Comparison of ENCODE assay signal across 24 cellular contexts in the genomic region with DNA sequence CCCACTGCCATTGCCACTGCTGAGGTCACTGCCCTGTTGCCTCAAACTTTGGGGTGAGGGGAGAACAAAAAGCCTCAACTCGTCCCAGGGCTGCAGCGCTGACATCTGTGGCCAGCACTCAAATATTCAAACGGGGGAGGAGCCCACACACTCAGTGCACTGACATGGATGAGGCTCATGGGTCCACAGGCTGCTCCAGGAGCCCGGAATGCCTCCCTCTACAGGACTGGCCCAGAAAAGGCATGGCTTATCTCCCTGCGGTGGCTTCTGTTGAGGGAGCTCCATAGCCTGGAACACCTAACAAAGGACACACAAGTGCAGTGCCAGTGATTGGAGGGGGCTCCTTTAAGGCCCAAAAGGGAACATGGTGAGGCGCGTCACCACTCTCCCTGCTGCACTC.
DNase-seq lines count a peak whose midpoint lies in the region; ATAC-seq and TF ChIP-seq lines count a peak whose summit lies in the region.
"Had no signal": no experiment of that assay in that cellular context is flagged by ENCODE, and none has a peak within 500 bp of the region (broad histone marks: within the 10 kb centered on the region; RNA-seq: fewer than 3 reads in every experiment).

No MANE protein-coding gene starts in this region.

- no peak overlapping the region for H4K8ac ChIP-seq in H9 (replicated peaks; ENCODE audit: insufficient read length, low read depth, low read length)

- H2BK20ac ChIP-seq in H9 (ENCODE audit: low read depth, low read length, poor library complexity, severe bottlenecking) = no peak overlapping the region

- H3K4me2 ChIP-seq in H9 (ENCODE audit: insufficient read depth, insufficient read length, low read length) (no peak overlapping the region), neural progenitor cell (no peak overlapping the region)

- POLR2A ChIA-PET in Caco-2 (lab: Charles Lee) = no interaction called here

- H4K91ac ChIP-seq in H9 (ENCODE audit: insufficient read length, low read depth, low read length) = no peak overlapping the region

- H3K4me1 ChIP-seq in Caco-2 = no peaks in the 10 kb centered on the region
- no peaks in the 10 kb centered on the region for H3K4me1 ChIP-seq in H9 (ENCODE audit: insufficient read depth, low read length)
- no peaks in the 10 kb centered on the region for H3K4me1 ChIP-seq in neural progenitor cell
- H3K4me1 ChIP-seq in thyroid gland = peaks cover 0 to 4% of the 10 kb centered on the region in 2 donors
- H3K4me1 ChIP-seq: body of pancreas, Peyer's patch, stomach had no signal

- H3K9ac ChIP-seq in H9 (ENCODE audit: extremely low read depth, insufficient read length, low read length) (no peak overlapping the region), neural progenitor cell (no peak overlapping the region)

- no peak overlapping the region for H3K4me3 ChIP-seq in Caco-2 (ENCODE audit: low read depth, low read length)
- no peak overlapping the region for H3K4me3 ChIP-seq in choroid plexus epithelial cell (ENCODE audit: low read depth, low read length)
- H3K4me3 ChIP-seq in neural progenitor cell = no peak overlapping the region
- no peak overlapping the region for H3K4me3 ChIP-seq in thyroid gland (replicated peaks in 1 of 3)
- H3K4me3 ChIP-seq: body of pancreas, Peyer's patch, SK-N-MC, stomach had no signal

- no peak overlapping the region for H2BK120ac ChIP-seq in H9 (ENCODE audit: low read depth, low read length, poor library complexity, severe bottlenecking)

- no peak overlapping the region for H2BK5ac ChIP-seq in H9 (ENCODE audit: insufficient read length, low read length)

- H3K4ac ChIP-seq in H9 (ENCODE audit: low read depth, low read length) = no peak overlapping the region

- H3K27ac Mint-ChIP-seq in Caco-2 (ENCODE audit: unreplicated experiment) (no peak overlapping the region), H9 (no peak overlapping the region), neural progenitor cell (no peak overlapping the region)
- no peak overlapping the region for H3K27ac Mint-ChIP-seq in activated CD8-positive, alpha-beta memory T cell treated with anti-CD3 and anti-CD28 coated beads, Interleukin-2, amount 10 ng/mL, durations not matched to agents 7 days and 5 days
- H3K27ac Mint-ChIP-seq: activated naive CD8-positive, alpha-beta T cell treated with anti-CD3 and anti-CD28 coated beads, Interleukin-2, amount 50 U/mL, for 24 hours had no signal

- no peak overlapping the region for H2AFZ ChIP-seq in H9 (ENCODE audit: low read length)
- no peak overlapping the region for H2AFZ ChIP-seq in neural progenitor cell (replicated peaks)

- ATAC-seq in activated CD8-positive, alpha-beta memory T cell treated with anti-CD3 and anti-CD28 coated beads, Interleukin-2, amount 10 ng/mL, durations not matched to agents 7 days and 5 days = no peak
- ATAC-seq: activated naive CD8-positive, alpha-beta T cell treated with anti-CD3 and anti-CD28 coated beads, Interleukin-2, amount 50 U/mL, for 24 hours; body of pancreas had no signal

- H4K5ac ChIP-seq in H9 (ENCODE audit: insufficient read length, low read depth, low read length) = no peak overlapping the region

- no peak overlapping the region for H3K23ac ChIP-seq in H9 (ENCODE audit: insufficient read length, low read depth, low read length)

- TF ChIP-seq CTCF in Caco-2 (IDR thresholded peaks at IDR 0.05; ENCODE audit: insufficient read depth in 1 of 2, low read depth in 1 of 2, low read length in 1 of 2, severe bottlenecking in 1 of 2, unreplicated experiment in 1 of 2) = no peak
- TF ChIP-seq CTCF in H9 (conservative IDR thresholded peaks at IDR 0.05) = peak; percentile 53
- peak; percentile 4 for TF ChIP-seq CTCF in choroid plexus epithelial cell (conservative IDR thresholded peaks at IDR 0.05; ENCODE audit: low read depth, low read length)
- TF ChIP-seq CTCF in neural progenitor cell (IDR thresholded peaks at IDR 0.05) = peak; percentile 23
- TF ChIP-seq CTCF in thyroid gland (IDR thresholded peaks at IDR 0.05) = no peak

- peak; percentile 40 to 42 for DNase-seq in Caco-2
- DNase-seq in H9 = peak; percentile 63
- DNase-seq in choroid plexus epithelial cell (ENCODE audit: low read depth) = no peak
- peak; percentile 37 for DNase-seq in neural progenitor cell (ENCODE audit: low spot score)
- no peak for DNase-seq in SK-N-DZ (ENCODE audit: low spot score)
- DNase-seq in activated CD8-positive, alpha-beta memory T cell treated with anti-CD3 and anti-CD28 coated beads, Interleukin-2, amount 10 ng/mL, durations not matched to agents 7 days and 5 days = no peak
- DNase-seq in NCI-H187 treated with DMSO at 0.1 percent for 48 hours (lab: John Stamatoyannopoulos, UW) = no peak
- no peak for DNase-seq in thyroid gland
- DNase-seq: activated CD8-positive, alpha-beta memory T cell treated with anti-CD3 and anti-CD28 coated beads, Interleukin-2, amount 50 U/mL, for 4 hours; activated effector memory CD4-positive, alpha-beta T cell treated with anti-CD3 and anti-CD28 coated beads, Interleukin-2, amount 50 U/mL, for 16 hours; activated naive CD8-positive, alpha-beta T cell treated with anti-CD3 and anti-CD28 coated beads, Interleukin-2, amount 50 U/mL, for 24 hours; body of pancreas; Karpas-422; NCI-H1105; NCI-H2029 treated with DMSO at 0.1 percent for 48 hours; NCI-H446; NK-92 treated with Interleukin-12 subunit alpha and Interleukin-12 subunit beta, amount 100 ng/mL, for 24 hours; Peyer's patch; retina; stimulated activated CD4-positive, alpha-beta T cell treated with anti-CD3 and anti-CD28 coated beads, Interleukin-12 subunit alpha, Interleukin-12 subunit beta, amount 100 ng/mL, for 4 hours; stomach; trophoblast cell had no signal

- H3K18ac ChIP-seq in H9 (ENCODE audit: insufficient read length, low read depth, low read length) = no peak overlapping the region

- CTCF ChIA-PET in Caco-2 (lab: Charles Lee) = no interaction called here
- CTCF ChIA-PET in activated CD8-positive, alpha-beta memory T cell treated with anti-CD3 and anti-CD28 coated beads, Interleukin-2, amount 10 ng/mL, durations not matched to agents 7 days and 5 days (lab: Charles Lee) = no interaction called here

- H3K9me3 Mint-ChIP-seq in Caco-2 (ENCODE audit: unreplicated experiment) (no peaks in the 10 kb centered on the region), H9 (no peaks in the 10 kb centered on the region), neural progenitor cell (peaks cover 4% of the 10 kb centered on the region)
- peaks cover 7% of the 10 kb centered on the region for H3K9me3 Mint-ChIP-seq in activated CD8-positive, alpha-beta memory T cell treated with anti-CD3 and anti-CD28 coated beads, Interleukin-2, amount 10 ng/mL, durations not matched to agents 7 days and 5 days (ENCODE audit: low read depth)

- no peak overlapping the region for H2BK12ac ChIP-seq in H9 (ENCODE audit: insufficient read length, low read depth, low read length)

- H3K9me3 ChIP-seq in Caco-2 = no peaks in the 10 kb centered on the region
- no peaks in the 10 kb centered on the region for H3K9me3 ChIP-seq in H9 (ENCODE audit: control insufficient read depth, low read depth, low read length)
- H3K9me3 ChIP-seq in neural progenitor cell (ENCODE audit: low read depth) = no peaks in the 10 kb centered on the region
- H3K9me3 ChIP-seq in thyroid gland = no peaks in the 10 kb centered on the region
- H3K9me3 ChIP-seq: body of pancreas, Peyer's patch, stomach had no signal

- H3K14ac ChIP-seq in H9 (ENCODE audit: insufficient read depth, low read length) = no peak overlapping the region

- no peak overlapping the region for H3K56ac ChIP-seq in H9 (ENCODE audit: insufficient read length, low read depth, low read length)

- H3F3A ChIP-seq in neural progenitor cell (ENCODE audit: low read depth) = no peaks in the 10 kb centered on the region

- no peaks in the 10 kb centered on the region for H3K27me3 ChIP-seq in Caco-2 (replicated peaks; ENCODE audit: control insufficient read depth, insufficient read depth, low read length)
- H3K27me3 ChIP-seq in H9 (ENCODE audit: insufficient read depth, low read length) = no peaks in the 10 kb centered on the region
- no peaks in the 10 kb centered on the region for H3K27me3 ChIP-seq in neural progenitor cell
- H3K27me3 ChIP-seq in thyroid gland = no peaks in the 10 kb centered on the region
- H3K27me3 ChIP-seq: body of pancreas, Peyer's patch, stomach had no signal

- no peak overlapping the region for H3T11ph ChIP-seq in H9 (ENCODE audit: low read length)

- no peak overlapping the region for H2AK5ac ChIP-seq in H9 (ENCODE audit: insufficient read length, low read length)

- no TSS peak for BruUV-seq in Caco-2 (replicated peaks; lab: Mats Ljungman, UMichigan)

- no peaks in the 10 kb centered on the region for H4K20me1 ChIP-seq in H9 (ENCODE audit: control insufficient read depth, insufficient read depth, insufficient read length)
- H4K20me1 ChIP-seq in neural progenitor cell (ENCODE audit: low read depth) = no peaks in the 10 kb centered on the region

- no peak for TF ChIP-seq POLR2A in thyroid gland (IDR thresholded peaks at IDR 0.05)

- H3K27ac ChIP-seq in H9 (ENCODE audit: insufficient read length, low read depth, low read length) (no peak overlapping the region), neural progenitor cell (no peak overlapping the region), thyroid gland (no peak overlapping the region)
- H3K27ac ChIP-seq: body of pancreas, C4-2B, Peyer's patch, SK-N-MC, stomach had no signal

- no peaks in the 10 kb centered on the region for H3K23me2 ChIP-seq in H9 (ENCODE audit: insufficient read length, low read depth, low read length, poor library complexity, severe bottlenecking)

- H3K4me3 Mint-ChIP-seq in Caco-2 (ENCODE audit: unreplicated experiment) (no peak overlapping the region), H9 (no peak overlapping the region), neural progenitor cell (no peak overlapping the region)
- no peak overlapping the region for H3K4me3 Mint-ChIP-seq in activated CD8-positive, alpha-beta memory T cell treated with anti-CD3 and anti-CD28 coated beads, Interleukin-2, amount 10 ng/mL, durations not matched to agents 7 days and 5 days
- H3K4me3 Mint-ChIP-seq: activated naive CD8-positive, alpha-beta T cell treated with anti-CD3 and anti-CD28 coated beads, Interleukin-2, amount 50 U/mL, for 24 hours had no signal

- no peak overlapping the region for H2BK15ac ChIP-seq in H9 (ENCODE audit: low read depth, low read length)

- H3K36me3 ChIP-seq in Caco-2 (ENCODE audit: control insufficient read depth, insufficient read depth, low read length) = no peaks in the 10 kb centered on the region
- no peaks in the 10 kb centered on the region for H3K36me3 ChIP-seq in neural progenitor cell
- no peaks in the 10 kb centered on the region for H3K36me3 ChIP-seq in thyroid gland
- H3K36me3 ChIP-seq: Peyer's patch, stomach had no signal

- H3K4me1 Mint-ChIP-seq in Caco-2 (ENCODE audit: low read depth, unreplicated experiment) (no peaks in the 10 kb centered on the region), H9 (peaks cover 5 to 9% of the 10 kb centered on the region in 2 experiments; a peak in 2 of 4 replicates), neural progenitor cell (peaks cover 7% of the 10 kb centered on the region)
- no peaks in the 10 kb centered on the region for H3K4me1 Mint-ChIP-seq in activated CD8-positive, alpha-beta memory T cell treated with anti-CD3 and anti-CD28 coated beads, Interleukin-2, amount 10 ng/mL, durations not matched to agents 7 days and 5 days
- H3K4me1 Mint-ChIP-seq: activated naive CD8-positive, alpha-beta T cell treated with anti-CD3 and anti-CD28 coated beads, Interleukin-2, amount 50 U/mL, for 24 hours had no signal

- H3K36me3 Mint-ChIP-seq in Caco-2 (ENCODE audit: insufficient read depth, unreplicated experiment) (no peaks in the 10 kb centered on the region), H9 (ENCODE audit: insufficient read depth in 1 of 3, low read depth in 3 of 3) (no peaks in the 10 kb centered on the region), neural progenitor cell (no peaks in the 10 kb centered on the region)
- H3K36me3 Mint-ChIP-seq in activated CD8-positive, alpha-beta memory T cell treated with anti-CD3 and anti-CD28 coated beads, Interleukin-2, amount 10 ng/mL, durations not matched to agents 7 days and 5 days = no peaks in the 10 kb centered on the region

- H3K79me2 ChIP-seq in H9 (ENCODE audit: insufficient read depth, low read length) (no peaks in the 10 kb centered on the region), neural progenitor cell (ENCODE audit: low read depth) (no peaks in the 10 kb centered on the region)

- H3K27me3 Mint-ChIP-seq in Caco-2 (ENCODE audit: insufficient read depth, unreplicated experiment) (no peaks in the 10 kb centered on the region), H9 (ENCODE audit: low read depth) (no peaks in the 10 kb centered on the region), neural progenitor cell (ENCODE audit: insufficient read depth, low read depth) (no peaks in the 10 kb centered on the region)
- no peaks in the 10 kb centered on the region for H3K27me3 Mint-ChIP-seq in activated CD8-positive, alpha-beta memory T cell treated with anti-CD3 and anti-CD28 coated beads, Interleukin-2, amount 10 ng/mL, durations not matched to agents 7 days and 5 days
- H3K27me3 Mint-ChIP-seq: activated naive CD8-positive, alpha-beta T cell treated with anti-CD3 and anti-CD28 coated beads, Interleukin-2, amount 50 U/mL, for 24 hours had no signal

- intact Hi-C loops in Caco-2 (cut with micrococcal nuclease; ENCODE audit: unreplicated experiment) (loop anchor here (10.0 kb wide), 1 partner anchor 321 kb away; no protein-coding TSS in a partner anchor), thyroid gland (cut with DNase I) (no loop called here)

- WGBS in H9 (ENCODE audit: extremely low coverage, insufficient read length, low lambda C conversion rate) = no CpG with 5 or more reads among the region's 7 CpGs
- WGBS in thyroid gland, 2 donors = 86 to 93% methylated on average over 7 of the region's 7 CpGs

- no peaks in the 10 kb centered on the region for H3K79me1 ChIP-seq in H9 (ENCODE audit: insufficient read depth, low read depth, low read length, poor library complexity, severe bottlenecking)

Comparison
In these comparisons a context has a peak if more than half of its experiments do, and no peak if none do; other contexts are left out.
1. DNase-seq: peak in Caco-2 (2 of 2), H9 (single experiment) and neural progenitor cell (single experiment); none in choroid plexus epithelial cell (single experiment), SK-N-DZ (single experiment), activated CD8-positive, alpha-beta memory T cell treated with anti-CD3 and anti-CD28 coated beads, Interleukin-2, amount 10 ng/mL, durations not matched to agents 7 days and 5 days (single experiment), NCI-H187 treated with DMSO at 0.1 percent for 48 hours (single experiment) and thyroid gland (0 of 2).
2. CTCF ChIP-seq: peak in H9 (single experiment), choroid plexus epithelial cell (single experiment) and neural progenitor cell (single experiment); none in Caco-2 (0 of 2) and thyroid gland (0 of 6).